In genomic region chr7:11605749-11606148, GRCh38 we compare ENCODE assay signal across 19 cellular contexts.
DNase-seq lines count a peak whose midpoint lies in the region; ATAC-seq and TF ChIP-seq lines count a peak whose summit lies in the region.
"Had no signal": no experiment of that assay in that cellular context is flagged by ENCODE, and none has a peak within 500 bp of the region (broad histone marks: within the 10 kb centered on the region; RNA-seq: fewer than 3 reads in every experiment).

No MANE protein-coding gene starts in this region.

- H3K9me3 ChIP-seq in BE2C = no peaks in the 10 kb centered on the region
- H3K9me3 ChIP-seq: BLaER1 treated with 17β-estradiol and CSF1 and Interleukin-3, amounts not matched to agents 10 nM and 100 nM had no signal

- no peaks in the 10 kb centered on the region for H3K27me3 ChIP-seq in BE2C
- H3K27me3 ChIP-seq: BLaER1 treated with 17β-estradiol and CSF1 and Interleukin-3, amounts not matched to agents 10 nM and 100 nM had no signal

- ATAC-seq in left ventricle myocardium superior (peak; percentile 39), Right ventricle myocardium superior (ENCODE audit: poor library complexity) (no peak)
- ATAC-seq: HCT116 had no signal

- no peaks in the 10 kb centered on the region for H3K36me3 ChIP-seq in BE2C
- H3K36me3 ChIP-seq: BLaER1 treated with 17β-estradiol and CSF1 and Interleukin-3, amounts not matched to agents 10 nM and 100 nM had no signal

- DNase-seq in left ventricle myocardium superior (no peak), Right ventricle myocardium superior (no peak), fibroblast of pulmonary artery (ENCODE audit: low read depth) (peak; percentile 27), lung microvascular endothelial cell (ENCODE audit: low read depth in 2 of 2) (peak; percentile 77 to 92), NCI-H2227 treated with DMSO at 0.1 percent for 48 hours (lab: John Stamatoyannopoulos, UW) (no peak), NCI-H187 treated with DMSO at 0.1 percent for 48 hours (lab: John Stamatoyannopoulos, UW) (no peak), BE2C (no peak)
- DNase-seq: CD4-positive, alpha-beta T cell; Karpas-422; MV-4-11; NCI-H1105 treated with DMSO at 0.1 percent for 48 hours; NCI-H146; NCI-H2029; NCI-H446 treated with DMSO at 0.1 percent for 48 hours; NCI-H526 treated with DMSO at 0.1 percent for 48 hours; RPMI8226; SHP77 treated with DMSO at 0.1 percent for 48 hours had no signal

- no peak overlapping the region for H3K4me3 ChIP-seq in fibroblast of pulmonary artery (replicated peaks; ENCODE audit: low read depth, low read length)
- no peak overlapping the region for H3K4me3 ChIP-seq in BE2C (ENCODE audit: low read depth, low read length)
- H3K4me3 ChIP-seq: BLaER1 treated with 17β-estradiol and CSF1 and Interleukin-3, amounts not matched to agents 10 nM and 100 nM had no signal

- no peaks in the 10 kb centered on the region; the same call in 1 of the 2 replicates for H3K4me1 ChIP-seq in BE2C

- no peak for TF ChIP-seq CTCF in fibroblast of pulmonary artery (IDR thresholded peaks at IDR 0.05; ENCODE audit: low read length, missing control alignments)
- TF ChIP-seq CTCF in BE2C (IDR thresholded peaks at IDR 0.05; ENCODE audit: low read depth, low read length) = no peak

- intact Hi-C loops in left ventricle myocardium superior (cut with micrococcal nuclease) = no loop called here
- intact Hi-C loops in Right ventricle myocardium superior (cut with DNase I) = no loop called here

Comparison
In these comparisons a context has a peak if more than half of its experiments do, and no peak if none do; other contexts are left out.
1. DNase-seq: peak in fibroblast of pulmonary artery (single experiment) and lung microvascular endothelial cell (2 of 2); none in left ventricle myocardium superior (single experiment), Right ventricle myocardium superior (single experiment), NCI-H2227 treated with DMSO at 0.1 percent for 48 hours (single experiment), NCI-H187 treated with DMSO at 0.1 percent for 48 hours (single experiment) and BE2C (single experiment).